Comparison of ENCODE assay signal across 34 cellular contexts in genomic region chr7:87391020-87391701, GRCh38.
"Had no signal": no experiment of that assay in that cellular context is flagged by ENCODE, and none has a peak within 500 bp of the region (broad histone marks: within the 10 kb centered on the region; RNA-seq: fewer than 3 reads in every experiment).

No MANE protein-coding gene starts in this region.

- ATAC-seq: activated CD4-positive, alpha-beta T cell treated with anti-CD3 and anti-CD28 coated beads for 36 hours; activated CD4-positive, CD25-positive, alpha-beta regulatory T cell treated with anti-CD3 and anti-CD28 coated beads, Interleukin-2, amount 50 U/mL, for 24 hours; activated CD8-positive, alpha-beta T cell treated with anti-CD3 and anti-CD28 coated beads, Interleukin-2, amount 10 ng/mL, durations not matched to agents 7 days and 5 days; activated naive CD4-positive, alpha-beta T cell treated with anti-CD3 and anti-CD28 coated beads, Interleukin-2, amount 50 U/mL, for 72 hours; body of pancreas; PC-3; Right ventricle myocardium inferior; WTC11 had no signal

- H3K27me3 Mint-ChIP-seq: activated CD4-positive, alpha-beta T cell treated with anti-CD3 and anti-CD28 coated beads for 36 hours; activated CD4-positive, alpha-beta T cell treated with anti-CD3 and anti-CD28 coated beads, Interleukin-2, amount 10 ng/mL, durations not matched to agents 7 days and 5 days; activated T-cell treated with anti-CD3 and anti-CD28 coated beads, Interleukin-2, amount 50 U/mL, for 24 hours; IgD-negative memory B cell had no signal

- H3K27ac Mint-ChIP-seq: activated CD4-positive, alpha-beta T cell treated with anti-CD3 and anti-CD28 coated beads for 36 hours; activated CD8-positive, alpha-beta T cell treated with anti-CD3 and anti-CD28 coated beads, Interleukin-2, amount 10 ng/mL, durations not matched to agents 7 days and 5 days; activated naive CD4-positive, alpha-beta T cell treated with anti-CD3 and anti-CD28 coated beads for 36 hours; activated naive CD4-positive, alpha-beta T cell treated with anti-CD3 and anti-CD28 coated beads, Interleukin-2, amount 50 U/mL, for 72 hours; activated T-cell treated with anti-CD3 and anti-CD28 coated beads, Interleukin-2, amount 50 U/mL, for 24 hours; activated T-helper 2 cell treated with anti-CD3 and anti-CD28 coated beads, Interferon-gamma antibody, Interleukin-2, Interleukin-4, amounts not matched to agents 10 μg/mL and 5 μg/mL and 100 μg/mL, durations not matched to agents 14 hours and 24 hours and 36 hours; WTC11 had no signal

- H3K4me1 Mint-ChIP-seq: activated CD4-positive, alpha-beta T cell treated with anti-CD3 and anti-CD28 coated beads for 36 hours; WTC11 had no signal

- DNase-seq: activated CD4-positive, alpha-beta T cell treated with anti-CD3 and anti-CD28 coated beads for 36 hours; activated CD4-positive, alpha-beta T cell treated with anti-CD3 and anti-CD28 coated beads, Interleukin-2, amount 10 ng/mL, durations not matched to agents 7 days and 5 days; activated CD4-positive, alpha-beta T cell treated with anti-CD3 and anti-CD28 coated beads, Interleukin-2, amount 50 U/mL, for 48 hours; activated CD8-positive, alpha-beta T cell treated with anti-CD3 and anti-CD28 coated beads, Interleukin-2, amount 10 ng/mL, durations not matched to agents 7 days and 5 days; activated gamma-delta T cell treated with Interleukin-2 at 50 U/mL for 16 hours; activated naive CD4-positive, alpha-beta T cell treated with anti-CD3 and anti-CD28 coated beads for 36 hours; activated T-cell treated with anti-CD3 and anti-CD28 coated beads, Interleukin-2, amount 50 U/mL, for 24 hours; adrenal gland; body of pancreas; Kasumi-1; KG1; MG63; MV-4-11; NCI-H1092; NCI-H146; NCI-H187 treated with DMSO at 0.1 percent for 48 hours; NCI-H2081; NCI-H2171 treated with DMSO at 0.1 percent for 48 hours; NCI-H345; NCI-H524 treated with DMSO at 0.1 percent for 48 hours; PC-3; Peyer's patch; RPMI8226; SIG-M5; SW 1271; T-helper 1 cell; T-helper 2 cell; T-helper 9 cell had no signal

- H3K9me3 Mint-ChIP-seq: activated naive CD4-positive, alpha-beta T cell treated with anti-CD3 and anti-CD28 coated beads for 36 hours; activated naive CD4-positive, alpha-beta T cell treated with anti-CD3 and anti-CD28 coated beads, Interleukin-2, amount 50 U/mL, for 72 hours; activated T-cell treated with anti-CD3 and anti-CD28 coated beads, Interleukin-2, amount 50 U/mL, for 24 hours; IgD-negative memory B cell had no signal

- H3K4me3 Mint-ChIP-seq: activated CD4-positive, alpha-beta T cell treated with anti-CD3 and anti-CD28 coated beads for 36 hours; activated CD4-positive, alpha-beta T cell treated with anti-CD3 and anti-CD28 coated beads, Interleukin-2, amount 10 ng/mL, durations not matched to agents 7 days and 5 days; activated CD8-positive, alpha-beta T cell treated with anti-CD3 and anti-CD28 coated beads, Interleukin-2, amount 10 ng/mL, durations not matched to agents 7 days and 5 days; activated naive CD4-positive, alpha-beta T cell treated with anti-CD3 and anti-CD28 coated beads for 36 hours; activated T-cell treated with anti-CD3 and anti-CD28 coated beads, Interleukin-2, amount 50 U/mL, for 24 hours; IgD-negative memory B cell; WTC11 had no signal
